8 cellular contexts compared by ENCODE assay signal in the genomic region with DNA sequence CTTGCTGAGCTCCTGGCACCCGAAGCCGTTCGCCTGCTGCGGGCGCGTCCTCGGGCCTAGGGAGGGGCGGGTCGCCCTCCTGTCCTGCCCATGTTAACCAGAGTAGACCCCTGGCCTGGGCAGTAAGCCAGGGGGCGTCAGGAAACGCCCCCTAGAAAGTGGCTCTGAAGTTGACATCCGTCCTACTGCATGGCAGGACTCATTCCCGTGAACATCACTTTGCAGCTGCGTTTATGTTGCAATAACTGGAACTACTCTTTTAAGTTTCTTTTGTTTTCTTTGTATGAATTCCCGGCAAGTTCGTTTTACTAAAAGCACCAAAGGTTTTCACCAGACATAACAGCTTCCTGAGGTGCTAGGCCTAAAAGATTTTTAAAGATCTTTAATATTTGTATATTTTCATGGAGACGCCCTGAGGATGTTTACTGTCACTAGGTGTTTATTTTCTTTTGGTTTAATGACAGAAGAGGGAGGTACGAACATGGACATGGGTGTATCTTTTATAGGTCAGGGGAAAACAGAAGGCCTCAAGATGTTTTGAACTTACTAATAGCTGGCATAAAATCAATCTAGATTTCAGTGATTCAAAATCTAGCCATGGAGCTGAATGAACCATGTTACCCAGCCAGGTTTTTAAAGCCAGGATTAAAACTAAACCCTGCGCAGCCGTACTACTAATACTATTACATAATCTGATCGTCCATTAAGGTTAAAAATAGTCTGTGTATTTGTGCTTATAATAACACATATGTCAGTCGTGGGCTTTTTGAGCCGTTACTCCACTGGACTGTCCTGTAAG. TPM values are rescaled to one million over a fixed set of nuclear protein-coding genes. Genes with fewer than 3 reads are reported as not detected.
DNase-seq lines count a peak whose midpoint lies in the region; ATAC-seq, FAIRE-seq and TF ChIP-seq lines count a peak whose summit lies in the region.

No MANE protein-coding gene starts in this region.

- H3K4me1 ChIP-seq in HepG2 (ENCODE audit: insufficient read depth, low read length) (peaks cover 35% of the 10 kb centered on the region), testis (peaks cover 8% of the 10 kb centered on the region)

- H3K27me3 Mint-ChIP-seq in activated naive CD4-positive, alpha-beta T cell treated with anti-CD3 and anti-CD28 coated beads, Interleukin-2, amount 10 ng/mL, durations not matched to agents 7 days and 5 days: no peaks in the 10 kb centered on the region
- no peaks in the 10 kb centered on the region for H3K27me3 Mint-ChIP-seq in central memory CD8-positive, alpha-beta T cell

- no peaks in the 10 kb centered on the region for H3K36me3 ChIP-seq in HepG2 (replicated peaks in 1 of 2; ENCODE audit: control insufficient read depth in 1 of 2, insufficient read depth in 2 of 2, low read length in 2 of 2)
- H3K36me3 ChIP-seq in testis (ENCODE audit: low read depth, missing control alignments): no peaks in the 10 kb centered on the region

- H3K27ac Mint-ChIP-seq in activated naive CD4-positive, alpha-beta T cell treated with anti-CD3 and anti-CD28 coated beads, Interleukin-2, amount 10 ng/mL, durations not matched to agents 7 days and 5 days: peak overlapping the region; percentile 91
- peak overlapping the region; percentile 92 for H3K27ac Mint-ChIP-seq in central memory CD8-positive, alpha-beta T cell (ENCODE audit: low read depth)

- TSS peak; percentile 68 for BruUV-seq in HepG2 (replicated peaks; lab: Mats Ljungman, UMichigan)

- intact Hi-C loops in HepG2 (cut with micrococcal nuclease; ENCODE audit: unreplicated experiment): no loop called here
- intact Hi-C loops in testis (cut with DNase I; ENCODE audit: low total_unique reads): loop anchor here (10.0 kb wide), 1 partner anchor 313 kb away; no protein-coding TSS in a partner anchor

- no peaks in the 10 kb centered on the region for H3K9me3 Mint-ChIP-seq in activated naive CD4-positive, alpha-beta T cell treated with anti-CD3 and anti-CD28 coated beads, Interleukin-2, amount 10 ng/mL, durations not matched to agents 7 days and 5 days
- no peaks in the 10 kb centered on the region for H3K9me3 Mint-ChIP-seq in central memory CD8-positive, alpha-beta T cell

- H3K27me3 ChIP-seq in HepG2 (ENCODE audit: control insufficient read depth in 1 of 2, insufficient read depth in 2 of 2, low read length in 2 of 2) (no peaks in the 10 kb centered on the region), testis (no peaks in the 10 kb centered on the region)

- peaks cover 33% of the 10 kb centered on the region for H3K4me1 Mint-ChIP-seq in activated naive CD4-positive, alpha-beta T cell treated with anti-CD3 and anti-CD28 coated beads, Interleukin-2, amount 10 ng/mL, durations not matched to agents 7 days and 5 days
- H3K4me1 Mint-ChIP-seq in central memory CD8-positive, alpha-beta T cell: peaks cover 25% of the 10 kb centered on the region

- peak; percentile 11 for ATAC-seq in central memory CD8-positive, alpha-beta T cell (replicated peaks; ENCODE audit: extremely low read depth, poor library complexity, severe bottlenecking)
- ATAC-seq in HepG2: peak; percentile 61
- ATAC-seq in GM18498 (IDR thresholded peaks at IDR 0.05; ENCODE audit: unreplicated experiment): no peak

- peak overlapping the region; percentile 83 for H3K4me3 Mint-ChIP-seq in activated naive CD4-positive, alpha-beta T cell treated with anti-CD3 and anti-CD28 coated beads, Interleukin-2, amount 10 ng/mL, durations not matched to agents 7 days and 5 days
- peak overlapping the region; percentile 92 for H3K4me3 Mint-ChIP-seq in central memory CD8-positive, alpha-beta T cell

- no peak overlapping the region for H2AFZ ChIP-seq in HepG2 (ENCODE audit: low read length)

- peak overlapping the region; percentile 97 for H3K9ac ChIP-seq in HepG2 (ENCODE audit: insufficient read depth, low read depth, low read length)

- in situ Hi-C loops in HepG2 (cut with HindIII; ENCODE audit: extremely low pct_ligation_motif_present, low pct_unique_long_range_greater_than_20kb): no loop called here

- H4K20me1 ChIP-seq in HepG2 (ENCODE audit: insufficient read depth, low read length): no peaks in the 10 kb centered on the region; the same call in 1 of the 2 replicates

- peaks cover 34% of the 10 kb centered on the region for H3K79me2 ChIP-seq in HepG2 (ENCODE audit: insufficient read depth, low read length)

- no peaks in the 10 kb centered on the region for H3K36me3 Mint-ChIP-seq in activated naive CD4-positive, alpha-beta T cell treated with anti-CD3 and anti-CD28 coated beads, Interleukin-2, amount 10 ng/mL, durations not matched to agents 7 days and 5 days
- peaks cover 21% of the 10 kb centered on the region for H3K36me3 Mint-ChIP-seq in central memory CD8-positive, alpha-beta T cell (ENCODE audit: insufficient read depth)

- no peak for TF ChIP-seq RAD21 in HepG2 (CRISPR knock-in tag; IDR thresholded peaks at IDR 0.05)

- WGBS in HepG2 (ENCODE audit: low lambda C conversion rate): under 1% methylated on average over 23 of the region's 23 CpGs
- 0% methylated on average over 14 to 23 of the region's 23 CpGs for WGBS in testis, 2 donors

- TF ChIP-seq EP300 in HepG2 (IDR thresholded peaks at IDR 0.05; ENCODE audit: low read depth in 2 of 2, low read length in 2 of 2) (no peak), HepG2 (CRISPR knock-in tag; IDR thresholded peaks at IDR 0.05; ENCODE audit: borderline replicate concordance) (no peak)

- TF ChIP-seq CTCF in HepG2 (CRISPR knock-in tag; IDR thresholded peaks at IDR 0.05) (0 out of 2 replicates have a peak, but pooled peaks have one; percentile 9), testis (IDR thresholded peaks at IDR 0.05) (no peak)

- CTCF ChIA-PET in activated naive CD4-positive, alpha-beta T cell treated with anti-CD3 and anti-CD28 coated beads, Interleukin-2, amount 10 ng/mL, durations not matched to agents 7 days and 5 days (lab: Charles Lee): interaction anchor here (1.0 kb wide), 1 partner anchor 11 kb away, joined by 5 read pairs; no protein-coding TSS in a partner anchor
- CTCF ChIA-PET in HepG2 (lab: Yijun Ruan, JAX; ENCODE audit: low intra/inter-chr PET ratio, low total read pairs): no interaction called here

- H3K4me2 ChIP-seq in HepG2 (ENCODE audit: low read depth, low read length): peak overlapping the region; percentile 93

- no peak for DNase-seq in activated naive CD4-positive, alpha-beta T cell treated with anti-CD3 and anti-CD28 coated beads, Interleukin-2, amount 10 ng/mL, durations not matched to agents 7 days and 5 days
- DNase-seq in activated naive CD4-positive, alpha-beta T cell treated with Interleukin-2 at 50 U/mL for 16 hours: no peak
- peak; percentile 30 for DNase-seq in NCI-H69 (lab: John Stamatoyannopoulos, UW)
- no peak for DNase-seq in central memory CD8-positive, alpha-beta T cell (ENCODE audit: low spot score in 2 of 2)
- DNase-seq in HepG2 (ENCODE audit: low spot score): no peak
- DNase-seq in testis: no peak
- no peak for DNase-seq in T-helper 9 cell

- H3K9me3 ChIP-seq in HepG2 (ENCODE audit: low read length) (no peaks in the 10 kb centered on the region), testis (no peaks in the 10 kb centered on the region)

- FAIRE-seq in HepG2 (lab: Jason Lieb, UNC): no peak

- POLR2A ChIA-PET in HepG2 (lab: Yijun Ruan, JAX): interaction anchor here (0.6 to 2.8 kb wide), 4 partner anchors 16 to 457 kb away, joined by 3 to 31 read pairs (median 4); a partner anchor contains a TSS

- peak overlapping the region; percentile 99 for H3K27ac ChIP-seq in HepG2 (ENCODE audit: extremely low read length, insufficient read depth, low read length)
- peak overlapping the region; percentile 97 to 98 for H3K27ac ChIP-seq in testis

- H3K4me3 ChIP-seq in HepG2 (replicated peaks in 1 of 3; ENCODE audit: insufficient read depth in 1 of 3, low read depth in 2 of 3, low read length in 3 of 3) (peak overlapping the region; percentile 75 to 89 (median 83)), testis (peak overlapping the region; percentile 83 to 88)

- TF ChIP-seq POLR2A in HepG2 (IDR thresholded peaks at IDR 0.05; ENCODE audit: insufficient read depth in 1 of 2, low read depth in 2 of 2, low read length in 2 of 2) (no peak), testis (IDR thresholded peaks at IDR 0.05) (no peak)

RNA-seq across cellular contexts. Expression of a gene that starts 1.0 kb away (rescaled TPM):
- total RNA-seq in HepG2 (2016; rRNA removed; fragmentation: Illumina TruSeq; extraction: Trizol) (3.3 and 6.6 TPM in 2 replicates), testis (10 to 100 TPM; 24.9 to 28.6 TPM)
- total RNA-seq in HepG2 (2016; cell fraction: cytosol; rRNA removed; fragmentation: Illumina TruSeq; extraction: Trizol; ENCODE audit: low read depth): 9.3 and 10.8 TPM in 2 replicates
- 5.7 and 8.0 TPM in 2 replicates for total RNA-seq in HepG2 (2016; cell fraction: insoluble cytoplasmic fraction; rRNA removed; fragmentation: Illumina TruSeq; extraction: Trizol)
- total RNA-seq in HepG2 (2016; cell fraction: membrane; rRNA removed; fragmentation: Illumina TruSeq; extraction: Trizol): 11.0 and 12.6 TPM in 2 replicates
- 7.4 and 9.6 TPM in 2 replicates for total RNA-seq in HepG2 (2016; cell fraction: nucleus; rRNA removed; fragmentation: Illumina TruSeq; extraction: Trizol)
- polyA plus RNA-seq in HepG2 (2011; rRNA removed) (2.1 and 2.2 TPM in 2 replicates), testis (ENCODE audit: insufficient read depth, low read depth, low replicate concordance) (42.8 TPM)
- 2.0 and 3.5 TPM in 2 replicates for polyA plus RNA-seq in HepG2 (2011; cell fraction: cytosol; rRNA removed)
- 2.5 and 4.0 TPM in 2 replicates for polyA plus RNA-seq in HepG2 (2011; cell fraction: nucleus; rRNA removed)
- polyA plus RNA-seq in HepG2 (2012): 3.3 and 7.5 TPM in 2 replicates
- 16.3 and 18.5 TPM in 2 replicates for polyA plus RNA-seq in HepG2 (2016; cell fraction: cytosol; fragmentation: Illumina TruSeq; extraction: Trizol; ENCODE audit: low read depth)
- 4.1 and 6.7 TPM in 2 replicates for polyA plus RNA-seq in HepG2 (2016; cell fraction: insoluble cytoplasmic fraction; fragmentation: Illumina TruSeq; extraction: Trizol; ENCODE audit: low read depth)
- polyA plus RNA-seq in HepG2 (2016; cell fraction: membrane; fragmentation: Illumina TruSeq; extraction: Trizol; ENCODE audit: low read depth): 12.1 and 12.7 TPM in 2 replicates
- 8.7 and 10.8 TPM in 2 replicates for polyA plus RNA-seq in HepG2 (2016; cell fraction: nucleus; fragmentation: Illumina TruSeq; extraction: Trizol; ENCODE audit: insufficient read depth, low read depth)
- 2.5 and 4.0 TPM in 2 replicates for polyA minus RNA-seq in HepG2 (2011; rRNA and poly(A)+ RNA removed; ENCODE audit: low replicate concordance)
- polyA minus RNA-seq in HepG2 (2011; cell fraction: cytosol; rRNA and poly(A)+ RNA removed): 1.6 and 2.4 TPM in 2 replicates
- polyA minus RNA-seq in HepG2 (2011; cell fraction: nucleus; rRNA and poly(A)+ RNA removed): 10.1 and 14.8 TPM in 2 replicates

RNA-seq across cellular contexts. Expression of a gene that starts 20.5 kb away (rescaled TPM):
- total RNA-seq in HepG2 (2016; rRNA removed; fragmentation: Illumina TruSeq; extraction: Trizol) (4.3 and 6.3 TPM in 2 replicates), testis (10 to 100 TPM; 28.0 to 31.2 TPM)
- total RNA-seq in HepG2 (2016; cell fraction: cytosol; rRNA removed; fragmentation: Illumina TruSeq; extraction: Trizol; ENCODE audit: low read depth): 8.3 and 9.2 TPM in 2 replicates
- total RNA-seq in HepG2 (2016; cell fraction: insoluble cytoplasmic fraction; rRNA removed; fragmentation: Illumina TruSeq; extraction: Trizol): 3.3 and 5.6 TPM in 2 replicates
- 5.7 and 7.1 TPM in 2 replicates for total RNA-seq in HepG2 (2016; cell fraction: membrane; rRNA removed; fragmentation: Illumina TruSeq; extraction: Trizol)
- 7.3 and 10.3 TPM in 2 replicates for total RNA-seq in HepG2 (2016; cell fraction: nucleus; rRNA removed; fragmentation: Illumina TruSeq; extraction: Trizol)
- polyA plus RNA-seq in HepG2 (2011; rRNA removed) (3.2 and 4.0 TPM in 2 replicates), testis (ENCODE audit: insufficient read depth, low read depth, low replicate concordance) (34.3 TPM)
- 2.4 and 2.5 TPM in 2 replicates for polyA plus RNA-seq in HepG2 (2011; cell fraction: cytosol; rRNA removed)
- 8.1 and 8.7 TPM in 2 replicates for polyA plus RNA-seq in HepG2 (2011; cell fraction: nucleus; rRNA removed)
- polyA plus RNA-seq in HepG2 (2012): 12.6 and 13.6 TPM in 2 replicates
- 3.4 and 3.9 TPM in 2 replicates for polyA plus RNA-seq in HepG2 (2016; cell fraction: cytosol; fragmentation: Illumina TruSeq; extraction: Trizol; ENCODE audit: low read depth)
- 10.6 and 10.7 TPM in 2 replicates for polyA plus RNA-seq in HepG2 (2016; cell fraction: insoluble cytoplasmic fraction; fragmentation: Illumina TruSeq; extraction: Trizol; ENCODE audit: low read depth)
- 7.3 TPM in 2 replicates for polyA plus RNA-seq in HepG2 (2016; cell fraction: membrane; fragmentation: Illumina TruSeq; extraction: Trizol; ENCODE audit: low read depth)
- polyA plus RNA-seq in HepG2 (2016; cell fraction: nucleus; fragmentation: Illumina TruSeq; extraction: Trizol; ENCODE audit: insufficient read depth, low read depth): 9.9 and 12.6 TPM in 2 replicates
- polyA minus RNA-seq in HepG2 (2011; rRNA and poly(A)+ RNA removed; ENCODE audit: low replicate concordance): 7.5 and 17.7 TPM in 2 replicates
- polyA minus RNA-seq in HepG2 (2011; cell fraction: cytosol; rRNA and poly(A)+ RNA removed): 4.9 and 7.3 TPM in 2 replicates
- polyA minus RNA-seq in HepG2 (2011; cell fraction: nucleus; rRNA and poly(A)+ RNA removed): 24.7 and 28.5 TPM in 2 replicates
